Comparison of ENCODE assay signal across 24 cellular contexts in the genomic region with DNA sequence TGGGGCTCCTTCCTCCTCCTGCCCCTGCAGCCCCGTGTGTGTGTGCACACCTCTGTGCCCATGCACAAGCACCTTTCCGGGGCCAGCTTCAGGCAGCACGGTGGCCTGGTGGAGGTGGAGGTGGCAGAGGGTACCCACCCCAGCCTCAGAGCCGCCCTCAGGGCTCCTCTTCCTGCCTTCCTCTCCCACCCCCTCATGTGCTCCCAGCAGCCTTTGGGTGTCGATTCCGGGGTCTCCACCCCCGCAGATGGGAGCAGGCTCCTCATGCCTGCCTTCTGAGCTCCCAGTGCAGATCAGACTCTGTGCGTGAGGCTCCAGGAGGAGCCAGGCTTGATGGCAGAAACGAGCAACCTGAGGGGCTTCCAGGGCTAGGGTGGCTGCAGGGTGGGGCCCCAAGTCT. TPM values are rescaled to one million over a fixed set of nuclear protein-coding genes. Genes with fewer than 3 reads are reported as not detected.
DNase-seq lines count a peak whose midpoint lies in the region; FAIRE-seq and TF ChIP-seq lines count a peak whose summit lies in the region.
"Had no signal": no experiment of that assay in that cellular context is flagged by ENCODE, and none has a peak within 500 bp of the region (broad histone marks: within the 10 kb centered on the region; RNA-seq: fewer than 3 reads in every experiment).

No MANE protein-coding gene starts in this region.

- FAIRE-seq in urothelium cell line (lab: Jason Lieb, UNC): no peak

- no peak overlapping the region for H2AFZ ChIP-seq in osteoblast (ENCODE audit: low read length)

- WGBS in mesodermal cell (ENCODE audit: insufficient coverage in 2 of 2), 2 experiments: 75% methylated on average over 5 of the region's 9 CpGs

- no peak overlapping the region for H3K4me2 ChIP-seq in osteoblast (ENCODE audit: insufficient read depth, low read length)

- H3K79me2 ChIP-seq in osteoblast (ENCODE audit: insufficient read depth, low read length): no peaks in the 10 kb centered on the region

- H3K27me3 ChIP-seq in NT2/D1 (ENCODE audit: insufficient read depth, insufficient read length) (peaks cover 42% of the 10 kb centered on the region), osteoblast (ENCODE audit: insufficient read depth, low read length) (peaks cover 26% of the 10 kb centered on the region)

- H3K9me3 ChIP-seq in NT2/D1 (ENCODE audit: insufficient read depth, low read length) (no peaks in the 10 kb centered on the region), mesodermal cell (ENCODE audit: control insufficient read depth, low read length) (no peaks in the 10 kb centered on the region), osteoblast (ENCODE audit: low read depth, low read length) (no peaks in the 10 kb centered on the region)
- H3K9me3 ChIP-seq: heart left ventricle, lower lobe of right lung, uterus had no signal

- DNase-seq in NT2/D1 (ENCODE audit: low read depth, low spot score) (no peak), retina (no peak), urothelium cell line (ENCODE audit: low spot score) (no peak), osteoblast (ENCODE audit: insufficient read length, low spot score, missing footprints) (no peak)
- DNase-seq: activated B cell treated with CpG ODN at 0.5 μM for 24 hours; activated CD4-positive, alpha-beta T cell treated with anti-CD3 and anti-CD28 coated beads, Interleukin-2, amount 10 ng/mL, durations not matched to agents 7 days and 5 days; activated effector memory CD4-positive, alpha-beta T cell treated with Interleukin-2 at 50 U/mL for 16 hours; activated T-cell treated with anti-CD3 and anti-CD28 coated beads, Interleukin-2, amount 50 U/mL, for 1 hour; aorta; cortex of kidney; DMS53; HCEC 1CT; heart left ventricle; lower lobe of right lung; NCI-H1048; NCI-H187; NCI-H446 treated with DMSO at 0.1 percent for 48 hours; right cardiac atrium; stimulated activated CD8-positive, alpha-beta memory T cell treated with anti-CD3 and anti-CD28 coated beads, Interleukin-4, amount 100 ng/mL, for 48 hours; T-helper 1 cell; uterus had no signal

- no peak for TF ChIP-seq CTCF in osteoblast (IDR thresholded peaks at IDR 0.05; ENCODE audit: extremely low read depth, low read depth, low read length)

- H3K4me1 ChIP-seq in NT2/D1 (ENCODE audit: insufficient read depth, insufficient read length): peaks cover 29% of the 10 kb centered on the region
- peaks cover 53% of the 10 kb centered on the region for H3K4me1 ChIP-seq in mesodermal cell (ENCODE audit: control insufficient read depth, insufficient read depth, low read length, poor library complexity, severe bottlenecking)
- peaks cover 12% of the 10 kb centered on the region for H3K4me1 ChIP-seq in osteoblast (ENCODE audit: insufficient read depth, low read length)
- H3K4me1 ChIP-seq: lower lobe of right lung had no signal

- H3K36me3 ChIP-seq in NT2/D1 (ENCODE audit: insufficient read depth, insufficient read length, low read length): no peaks in the 10 kb centered on the region
- H3K36me3 ChIP-seq in mesodermal cell (ENCODE audit: control insufficient read depth, insufficient read depth, low read length): no peaks in the 10 kb centered on the region
- H3K36me3 ChIP-seq in osteoblast (ENCODE audit: insufficient read depth, low read length): no peaks in the 10 kb centered on the region
- H3K36me3 ChIP-seq: heart left ventricle, lower lobe of right lung, uterus had no signal

- H3K4me3 ChIP-seq in NT2/D1 (ENCODE audit: insufficient read length, low read depth) (no peak overlapping the region), mesodermal cell (ENCODE audit: extremely low read depth, insufficient read depth, low read length, poor library complexity, severe bottlenecking) (no peak overlapping the region), osteoblast (ENCODE audit: insufficient read depth, low read length) (no peak overlapping the region)
- H3K4me3 ChIP-seq: heart left ventricle, lower lobe of right lung, uterus had no signal

- H4K20me1 ChIP-seq in osteoblast (ENCODE audit: insufficient read depth, low read length): no peaks in the 10 kb centered on the region

- H3K27ac ChIP-seq in cingulate gyrus (ENCODE audit: low read depth, low read length) (peak overlapping the region; percentile 92), mesodermal cell (ENCODE audit: low read depth, low read length, severe bottlenecking) (peak overlapping the region; percentile 41), temporal lobe (ENCODE audit: low read depth, low read length) (peak overlapping the region; percentile 97), osteoblast (ENCODE audit: low read depth, low read length) (no peak overlapping the region)
- H3K27ac ChIP-seq: heart left ventricle, lower lobe of right lung, uterus had no signal

- H3K9ac ChIP-seq in NT2/D1 (ENCODE audit: insufficient read length, low read depth): peak overlapping the region; percentile 61

RNA-seq across cellular contexts. Expression of a gene that starts 29.2 kb away (rescaled TPM):
- polyA plus RNA-seq in mesodermal cell (2013, experiment 1 of 2): 0.59 TPM
- polyA plus RNA-seq in mesodermal cell (2013, experiment 2 of 2): 0.81 TPM
- 9.1 TPM for total RNA-seq in temporal lobe
- total RNA-seq in osteoblast: under 0.01 TPM in 1 of 2 replicates, not detected in the other
- polyA plus RNA-seq: aorta had no signal

RNA-seq across cellular contexts. Expression of a gene that starts 34.5 kb away (rescaled TPM):
- 20.1 TPM for polyA plus RNA-seq in mesodermal cell (2013, experiment 1 of 2)
- polyA plus RNA-seq in mesodermal cell (2013, experiment 2 of 2): 14.9 TPM
- total RNA-seq in temporal lobe (14.0 TPM), osteoblast (33.9 and 34.7 TPM in 2 replicates)

RNA-seq across cellular contexts. Expression of a gene that starts 55.2 kb away (rescaled TPM):
- polyA plus RNA-seq in mesodermal cell (2013, experiment 1 of 2): 110 TPM
- 94.7 TPM for polyA plus RNA-seq in mesodermal cell (2013, experiment 2 of 2)
- total RNA-seq in temporal lobe (29.0 TPM), osteoblast (77.8 and 95.2 TPM in 2 replicates)

RNA-seq across cellular contexts. Expression of a gene that starts 55.5 kb away (rescaled TPM):
- polyA plus RNA-seq in mesodermal cell (2013, experiment 1 of 2): 6.3 TPM
- 4.5 TPM for polyA plus RNA-seq in mesodermal cell (2013, experiment 2 of 2)
- total RNA-seq in temporal lobe (8.9 TPM), osteoblast (12.4 and 13.4 TPM in 2 replicates)

Comparison
In these comparisons a context has a peak if more than half of its experiments do, and no peak if none do; other contexts are left out.
1. RNA of a gene that starts 29.2 kb away (total RNA-seq): 9.1 TPM in temporal lobe (single experiment); under 0.01 TPM in osteoblast; every median in the first group is over 10 times any median in the second.